Comparison of ENCODE assay signal across 12 cellular contexts in genomic region chr9:121198512-121199042, GRCh38. TPM values are rescaled to one million over a fixed set of nuclear protein-coding genes. Genes with fewer than 3 reads are reported as not detected.
A peak's percentile ranks its signal among the peaks of the same experiment; 100 is the strongest.
DNase-seq lines count a peak whose midpoint lies in the region; ATAC-seq and TF ChIP-seq lines count a peak whose summit lies in the region.
"Had no signal": no experiment of that assay in that cellular context is flagged by ENCODE, and none has a peak within 500 bp of the region (broad histone marks: within the 10 kb centered on the region; RNA-seq: fewer than 3 reads in every experiment).

No MANE protein-coding gene starts in this region.

- no peaks in the 10 kb centered on the region for H3K9me3 ChIP-seq in CD8-positive, alpha-beta T cell (ENCODE audit: low read length)
- no peaks in the 10 kb centered on the region for H3K9me3 ChIP-seq in MM.1S (replicated peaks; ENCODE audit: insufficient read depth, low read length)
- H3K9me3 ChIP-seq in neural cell (ENCODE audit: low read length) = no peaks in the 10 kb centered on the region

- ATAC-seq in CD8-positive, alpha-beta T cell = no peak
- no peak for ATAC-seq in HG02763 (IDR thresholded peaks at IDR 0.05; ENCODE audit: unreplicated experiment)
- ATAC-seq in Right ventricle myocardium inferior = no peak
- ATAC-seq: HCT116 had no signal

- TF ChIP-seq EP300 in neural cell (conservative IDR thresholded peaks at IDR 0.05; ENCODE audit: poor library complexity, severe bottlenecking) = no peak

- H3K4me1 ChIP-seq in CD8-positive, alpha-beta T cell (ENCODE audit: insufficient read depth, low read length) = peaks cover 73% of the 10 kb centered on the region
- peaks cover 29% of the 10 kb centered on the region for H3K4me1 ChIP-seq in MM.1S (ENCODE audit: low read length)

- no peak overlapping the region for H2AFZ ChIP-seq in MM.1S (ENCODE audit: low read length)
- no peak overlapping the region for H2AFZ ChIP-seq in neural cell (ENCODE audit: low read depth, low read length)

- no peaks in the 10 kb centered on the region for H3K27me3 Mint-ChIP-seq in CD8-positive, alpha-beta T cell (ENCODE audit: low read depth)

- POLR2A ChIA-PET in CD8-positive, alpha-beta T cell (lab: Charles Lee) = interaction anchor here (0.8 to 1.0 kb wide), 2 partner anchors 66 to 78 kb away, joined by 3 read pairs; no protein-coding TSS in a partner anchor

- H3K36me3 Mint-ChIP-seq in CD8-positive, alpha-beta T cell = peaks cover 9% of the 10 kb centered on the region

- H3K27ac ChIP-seq in CD8-positive, alpha-beta T cell (ENCODE audit: low read depth, low read length) = no peak overlapping the region
- H3K27ac ChIP-seq in MM.1S (ENCODE audit: low read length) (no peak overlapping the region), dorsolateral prefrontal cortex (no peak overlapping the region), neural cell (ENCODE audit: low read length) (no peak overlapping the region)

- no peak for DNase-seq in CD8-positive, alpha-beta T cell
- no peak for DNase-seq in MM.1S
- no peak for DNase-seq in dorsolateral prefrontal cortex
- no peak for DNase-seq in NCI-H1105 treated with DMSO at 0.1 percent for 48 hours (lab: John Stamatoyannopoulos, UW)
- no peak for DNase-seq in Right ventricle myocardium inferior (ENCODE audit: missing footprints)
- DNase-seq: activated CD4-positive, CD25-positive, alpha-beta regulatory T cell; anterior cingulate cortex; EL; NCI-H1105 had no signal

- no peaks in the 10 kb centered on the region for H3K27me3 ChIP-seq in CD8-positive, alpha-beta T cell (ENCODE audit: insufficient read depth, low read length)
- H3K27me3 ChIP-seq in MM.1S (replicated peaks; ENCODE audit: insufficient read depth, low read length) = no peaks in the 10 kb centered on the region
- no peaks in the 10 kb centered on the region for H3K27me3 ChIP-seq in dorsolateral prefrontal cortex
- no peaks in the 10 kb centered on the region for H3K27me3 ChIP-seq in neural cell (ENCODE audit: insufficient read depth, low read depth, low read length)

- H3K9ac ChIP-seq in MM.1S (ENCODE audit: low read length) (no peak overlapping the region), neural cell (ENCODE audit: low read length) (no peak overlapping the region)

- peak overlapping the region; percentile 45 for H3K27ac Mint-ChIP-seq in CD8-positive, alpha-beta T cell

- intact Hi-C loops in CD8-positive, alpha-beta T cell (cut with DNase I, micrococcal nuclease) = no loop called here
- intact Hi-C loops in dorsolateral prefrontal cortex (cut with DNase I) = no loop called here
- intact Hi-C loops in Right ventricle myocardium inferior (cut with DNase I) = no loop called here

- no peaks in the 10 kb centered on the region for H3K9me3 Mint-ChIP-seq in CD8-positive, alpha-beta T cell

- peaks cover 79% of the 10 kb centered on the region for H3K4me1 Mint-ChIP-seq in CD8-positive, alpha-beta T cell (ENCODE audit: low read depth)

- TF ChIP-seq CTCF in CD8-positive, alpha-beta T cell (IDR thresholded peaks at IDR 0.05) = no peak
- TF ChIP-seq CTCF in MM.1S (IDR thresholded peaks at IDR 0.05; ENCODE audit: low read length) (no peak), dorsolateral prefrontal cortex (IDR thresholded peaks at IDR 0.05 in 54 of 56, conservative IDR thresholded peaks at IDR 0.05 in 2 of 56; ENCODE audit: low read depth in 1 of 56, partially characterized antibody in 56 of 56) (no peak), neural cell (IDR thresholded peaks at IDR 0.05; ENCODE audit: poor library complexity, severe bottlenecking) (no peak)

- H3K9me2 ChIP-seq in MM.1S (replicated peaks; ENCODE audit: insufficient read depth, low read length) (no peaks in the 10 kb centered on the region), neural cell (ENCODE audit: insufficient read depth, low read length) (no peaks in the 10 kb centered on the region)

- no peak for TF ChIP-seq RAD21 in neural cell (conservative IDR thresholded peaks at IDR 0.05)

- H3K4me2 ChIP-seq in MM.1S (ENCODE audit: low read depth, low read length) (peak overlapping the region; percentile 82; the same call in 1 of the 2 replicates), neural cell (ENCODE audit: low read length) (peak overlapping the region; percentile 77)

- peak overlapping the region; percentile 96 for H3K4me3 Mint-ChIP-seq in CD8-positive, alpha-beta T cell

- peaks cover 4% of the 10 kb centered on the region for H3F3A ChIP-seq in MM.1S (ENCODE audit: insufficient read depth, low read length)
- H3F3A ChIP-seq in neural cell (ENCODE audit: insufficient read depth, low read length, poor library complexity, severe bottlenecking) = no peaks in the 10 kb centered on the region

- H3K4me3 ChIP-seq in CD8-positive, alpha-beta T cell (ENCODE audit: low read depth, low read length) = no peak overlapping the region
- H3K4me3 ChIP-seq in MM.1S (ENCODE audit: low read length) = peak overlapping the region; percentile 2; the same call in 1 of the 2 replicates
- H3K4me3 ChIP-seq in dorsolateral prefrontal cortex = peak overlapping the region in 37 of 59 donors; percentile 1 to 98 (median 85)
- H3K4me3 ChIP-seq in neural cell (ENCODE audit: low read length) = peak overlapping the region; percentile 81

- H3K79me2 ChIP-seq in MM.1S (ENCODE audit: low read length) = peaks cover 83% of the 10 kb centered on the region
- H3K79me2 ChIP-seq in neural cell (replicated peaks; ENCODE audit: insufficient read depth, low read length) = peaks cover 76% of the 10 kb centered on the region

- CTCF ChIA-PET in CD8-positive, alpha-beta T cell (lab: Charles Lee) = interaction anchor here (4.6 kb wide), 1 partner anchor 14 kb away, joined by 24 read pairs; no protein-coding TSS in a partner anchor

- H3K36me3 ChIP-seq in CD8-positive, alpha-beta T cell (ENCODE audit: insufficient read depth, low read length) = no peaks in the 10 kb centered on the region
- H3K36me3 ChIP-seq in MM.1S (replicated peaks; ENCODE audit: insufficient read depth, low read length) (no peaks in the 10 kb centered on the region), neural cell (ENCODE audit: insufficient read depth, low read length) (no peaks in the 10 kb centered on the region)

- H4K20me1 ChIP-seq in MM.1S (ENCODE audit: insufficient read depth, low read length) = peaks cover 73% of the 10 kb centered on the region
- peaks cover 38% of the 10 kb centered on the region for H4K20me1 ChIP-seq in neural cell (ENCODE audit: insufficient read depth)

TF ChIP-seq in neural cell, 6 proteins besides CTCF, POLR2A, EP300 and RAD21:
- TF ChIP-seq SMC3 (conservative IDR thresholded peaks at IDR 0.05; ENCODE audit: poor library complexity) (no peak), POLR2AphosphoS5 (IDR thresholded peaks at IDR 0.05) (no peak), REST (IDR thresholded peaks at IDR 0.05; ENCODE audit: borderline replicate concordance) (no peak), TAF1 (IDR thresholded peaks at IDR 0.05; ENCODE audit: low read depth) (no peak), EZH2 (IDR thresholded peaks at IDR 0.05; ENCODE audit: borderline replicate concordance, insufficient read depth, low read length, poor library complexity, severe bottlenecking) (no peak), MXI1 (conservative IDR thresholded peaks at IDR 0.05; ENCODE audit: poor library complexity, severe bottlenecking) (no peak)

RNA-seq across cellular contexts. Expression of gene RAB14, which starts 3.1 kb away (rescaled TPM):
- total RNA-seq in CD8-positive, alpha-beta T cell = 10 to 100 TPM; 58.8 to 60.4 TPM
- total RNA-seq in dorsolateral prefrontal cortex (100 to 1,000 TPM in 55 of 120 experiments, 10 to 100 TPM in 65; 57.6 to 139 (median 99.3) TPM), Right ventricle myocardium inferior (52.6 TPM)
- polyA plus RNA-seq in neural cell = 79.3 and 94.5 TPM in 2 replicates
- 55.0 and 73.2 TPM in 2 replicates for polyA minus RNA-seq in neural cell
